Comparison of ENCODE assay signal across 16 cellular contexts in genomic region chr1:27307851-27308598, GRCh38. TPM values are rescaled to one million over a fixed set of nuclear protein-coding genes. Genes with fewer than 3 reads are reported as not detected.
A peak's percentile ranks its signal among the peaks of the same experiment; 100 is the strongest.
DNase-seq lines count a peak whose midpoint lies in the region; ATAC-seq and TF ChIP-seq lines count a peak whose summit lies in the region.
"Had no signal": no experiment of that assay in that cellular context is flagged by ENCODE, and none has a peak within 500 bp of the region (broad histone marks: within the 10 kb centered on the region; RNA-seq: fewer than 3 reads in every experiment).

No MANE protein-coding gene starts in this region.

- H3K4me3 Mint-ChIP-seq in GM23338 (peak overlapping the region; percentile 57), nephron (peak overlapping the region in 1 of 3 experiments; percentile 19)
- H3K4me3 Mint-ChIP-seq: activated CD8-positive, alpha-beta T cell treated with anti-CD3 and anti-CD28 coated beads, Interleukin-2, amount 10 ng/mL, durations not matched to agents 7 days and 5 days; IgD-negative memory B cell had no signal

- DNase-seq in GM23338 (ENCODE audit: low spot score) = peak; percentile 45
- peak; percentile 23 for DNase-seq in NCI-H1092 (lab: John Stamatoyannopoulos, UW)
- DNase-seq in WERI-Rb-1 = peak; percentile 46
- no peak for DNase-seq in GM03348 (ENCODE audit: low spot score)
- no peak for DNase-seq in activated T-cell treated with anti-CD3 and anti-CD28 coated beads, Interleukin-2, amount 50 U/mL, for 1 hour
- DNase-seq: activated CD8-positive, alpha-beta T cell treated with anti-CD3 and anti-CD28 coated beads, Interleukin-2, amount 10 ng/mL, durations not matched to agents 7 days and 5 days; AML-193; caudate nucleus; DMS153; effector CD8-positive, alpha-beta T cell; NCI-H526 treated with DMSO at 0.1 percent for 48 hours had no signal

- TF ChIP-seq CTCF in GM23338 (conservative IDR thresholded peaks at IDR 0.05; ENCODE audit: low read depth in 2 of 2) (peak in 1 of 2 experiments; percentile 18; a peak in 1 of 4 replicates), WERI-Rb-1 (IDR thresholded peaks at IDR 0.05; ENCODE audit: low read depth, low read length) (no peak), nephron (IDR thresholded peaks at IDR 0.05; ENCODE audit: unreplicated experiment in 3 of 3) (no peak)

- no peaks in the 10 kb centered on the region for H3K36me3 ChIP-seq in GM23338 (ENCODE audit: insufficient read depth)
- peaks cover 18% of the 10 kb centered on the region for H3K36me3 ChIP-seq in WERI-Rb-1

- H3K27me3 ChIP-seq in GM23338 (ENCODE audit: insufficient read depth) (no peaks in the 10 kb centered on the region), WERI-Rb-1 (ENCODE audit: insufficient read depth, low read depth, severe bottlenecking) (no peaks in the 10 kb centered on the region)

- H3K4me1 ChIP-seq in GM23338 (ENCODE audit: insufficient read depth) = peaks cover 26% of the 10 kb centered on the region
- H3K4me1 ChIP-seq: parathyroid adenoma had no signal

- peak; percentile 42 for ATAC-seq in GM23338
- ATAC-seq in GM18861 (IDR thresholded peaks at IDR 0.05; ENCODE audit: unreplicated experiment) = no peak
- ATAC-seq: activated CD8-positive, alpha-beta T cell treated with anti-CD3 and anti-CD28 coated beads, Interleukin-2, amount 10 ng/mL, durations not matched to agents 7 days and 5 days had no signal

- peak overlapping the region; percentile 42; the same call in 1 of the 2 replicates for H3K4me3 ChIP-seq in GM23338
- no peak overlapping the region for H3K4me3 ChIP-seq in WERI-Rb-1 (ENCODE audit: low read depth, low read length)
- H3K4me3 ChIP-seq: smooth muscle cell had no signal

- no peaks in the 10 kb centered on the region for H3K79me2 ChIP-seq in GM23338 (replicated peaks; ENCODE audit: insufficient read depth)
- H3K79me2 ChIP-seq: parathyroid adenoma had no signal

- H3K4me2 ChIP-seq in GM23338 = peak overlapping the region; percentile 78
- H3K4me2 ChIP-seq: smooth muscle cell had no signal

- H4K20me1 ChIP-seq in GM23338 (replicated peaks; ENCODE audit: insufficient read depth) = no peaks in the 10 kb centered on the region

- H3K9me2 ChIP-seq in GM23338 (ENCODE audit: insufficient read depth) = no peaks in the 10 kb centered on the region

- H2AFZ ChIP-seq in GM23338 = peak overlapping the region; percentile 89; the same call in 1 of the 2 replicates
- H2AFZ ChIP-seq: parathyroid adenoma had no signal

- H3K36me3 Mint-ChIP-seq in GM23338 (ENCODE audit: low read depth) = no peaks in the 10 kb centered on the region
- peaks cover 4% of the 10 kb centered on the region for H3K36me3 Mint-ChIP-seq in nephron (ENCODE audit: low read depth)

- no peaks in the 10 kb centered on the region for H3K9me3 ChIP-seq in WERI-Rb-1 (ENCODE audit: severe bottlenecking)

- H3K4me1 Mint-ChIP-seq in GM23338 (peaks cover 28% of the 10 kb centered on the region), nephron (peaks cover 37% of the 10 kb centered on the region)
- H3K4me1 Mint-ChIP-seq: IgD-negative memory B cell had no signal

- H3K27me3 Mint-ChIP-seq in GM23338 (ENCODE audit: insufficient read depth, low read depth, poor library complexity) = peaks cover 14% of the 10 kb centered on the region
- H3K27me3 Mint-ChIP-seq in nephron (ENCODE audit: low read depth) = no peaks in the 10 kb centered on the region
- H3K27me3 Mint-ChIP-seq: IgD-negative memory B cell had no signal

- peak overlapping the region; percentile 93 for H3K27ac Mint-ChIP-seq in GM23338
- H3K27ac Mint-ChIP-seq in nephron = peak overlapping the region; percentile 87 to 98 (median 96)

- H3F3A ChIP-seq in GM23338 (replicated peaks; ENCODE audit: low read depth) = peaks cover 3% of the 10 kb centered on the region; the same call in 1 of the 2 replicates

- no peaks in the 10 kb centered on the region for H3K9me3 Mint-ChIP-seq in GM23338
- no peaks in the 10 kb centered on the region for H3K9me3 Mint-ChIP-seq in nephron
- H3K9me3 Mint-ChIP-seq: IgD-negative memory B cell had no signal

- H3K27ac ChIP-seq in GM23338 (ENCODE audit: low read depth) = peak overlapping the region; percentile 90
- peak overlapping the region; percentile 76 for H3K27ac ChIP-seq in WERI-Rb-1
- H3K27ac ChIP-seq: parathyroid adenoma had no signal

TF ChIP-seq in GM23338, 12 proteins besides CTCF, POLR2A, EP300 and RAD21 (continues in another document):
- TF ChIP-seq STAT1 (IDR thresholded peaks at IDR 0.05; ENCODE audit: unreplicated experiment) = no peak
- no peak for TF ChIP-seq EZH2 (IDR thresholded peaks at IDR 0.05; ENCODE audit: low read depth, unreplicated experiment)
- TF ChIP-seq NANOG (IDR thresholded peaks at IDR 0.05; ENCODE audit: borderline replicate concordance) = no peak
- TF ChIP-seq ZNF462 (CRISPR knock-in tag; IDR thresholded peaks at IDR 0.05) = no peak
- no peak for TF ChIP-seq CREB1 (CRISPR knock-in tag; IDR thresholded peaks at IDR 0.05; ENCODE audit: low read depth)

RNA-seq across cellular contexts. Expression of gene TMEM222, which starts 13.9 kb away (rescaled TPM):
- total RNA-seq in GM23338 (2014; rRNA removed; shearing (Covaris generic)) = 22.6 and 27.0 TPM in 2 replicates
- polyA plus RNA-seq in GM23338 (2016; fragmentation: Nextera tagmentation; extraction: Ambion mirVana) = 17.7 and 17.8 TPM in 2 replicates

RNA-seq across cellular contexts. Expression of gene SYTL1, which starts 33.8 kb away (rescaled TPM):
- total RNA-seq in GM23338 (2014; rRNA removed; shearing (Covaris generic)) = 4.9 and 5.4 TPM in 2 replicates
- 12.0 and 12.3 TPM in 2 replicates for polyA plus RNA-seq in GM23338 (2016; fragmentation: Nextera tagmentation; extraction: Ambion mirVana)

RNA-seq across cellular contexts. Expression of gene MAP3K6, which starts 58.7 kb away (rescaled TPM):
- 10.6 and 14.9 TPM in 2 replicates for total RNA-seq in GM23338 (2014; rRNA removed; shearing (Covaris generic))
- 7.4 and 8.2 TPM in 2 replicates for polyA plus RNA-seq in GM23338 (2016; fragmentation: Nextera tagmentation; extraction: Ambion mirVana)

Comparison
In these comparisons a context has a peak if more than half of its experiments do, and no peak if none do; other contexts are left out.
1. DNase-seq: peak in GM23338 (single experiment), NCI-H1092 (single experiment) and WERI-Rb-1 (single experiment); none in GM03348 (single experiment) and activated T-cell treated with anti-CD3 and anti-CD28 coated beads, Interleukin-2, amount 50 U/mL, for 1 hour (single experiment).